Comparison of ENCODE assay signal across 2 cellular contexts in genomic region chr3:14544282-14545250, GRCh38.
TF ChIP-seq lines count a peak whose summit lies in the region.

No MANE protein-coding gene starts in this region.

TF ChIP-seq in WTC11, 78 proteins besides CTCF, POLR2A, EP300 and RAD21 (continued from another document):
- TF ChIP-seq ZNF532 (CRISPR knock-in tag; IDR thresholded peaks at IDR 0.05; ENCODE audit: borderline replicate concordance): no peak
- no peak for TF ChIP-seq ZNF396 (CRISPR knock-in tag; IDR thresholded peaks at IDR 0.05; ENCODE audit: borderline replicate concordance)

TF ChIP-seq in HepG2, 621 proteins besides CTCF, POLR2A, EP300 and RAD21 (continued from another document):
- TF ChIP-seq ZKSCAN8 (CRISPR knock-in tag; IDR thresholded peaks at IDR 0.05; ENCODE audit: borderline replicate concordance) (no peak), ZNF780A (CRISPR knock-in tag; IDR thresholded peaks at IDR 0.05) (no peak)
- TF ChIP-seq, protein P1, sequence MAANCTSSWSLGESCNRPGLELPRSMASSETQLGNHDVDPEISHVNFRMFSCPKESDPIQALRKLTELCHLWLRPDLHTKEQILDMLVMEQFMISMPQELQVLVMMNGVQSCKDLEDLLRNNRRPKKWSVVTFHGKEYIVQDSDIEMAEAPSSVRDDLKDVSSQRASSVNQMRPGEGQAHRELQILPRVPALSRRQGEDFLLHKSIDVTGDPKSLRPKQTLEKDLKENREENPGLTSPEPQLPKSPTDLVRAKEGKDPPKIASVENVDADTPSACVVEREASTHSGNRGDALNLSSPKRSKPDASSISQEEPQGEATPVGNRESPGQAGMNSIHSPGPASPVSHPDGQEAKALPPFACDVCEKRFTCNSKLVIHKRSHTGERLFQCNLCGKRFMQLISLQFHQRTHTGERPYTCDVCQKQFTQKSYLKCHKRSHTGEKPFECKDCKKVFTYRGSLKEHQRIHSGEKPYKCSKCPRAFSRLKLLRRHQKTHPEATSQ (CRISPR knock-in tag; IDR thresholded peaks at IDR 0.05; ENCODE audit: borderline replicate concordance): no peak
TF ChIP-seq in HepG2: peak in this region for 1.
